In genomic region chr5:139402561-139403158, GRCh38 we compare ENCODE assay signal across 8 cellular contexts. TPM values are rescaled to one million over a fixed set of nuclear protein-coding genes. Genes with fewer than 3 reads are reported as not detected.
DNase-seq lines count a peak whose midpoint lies in the region; ATAC-seq lines count a peak whose summit lies in the region.

No MANE protein-coding gene starts in this region.

- H3K4me1 Mint-ChIP-seq in activated naive CD8-positive, alpha-beta T cell treated with anti-CD3 and anti-CD28 coated beads for 36 hours, result peaks cover 39% of the 10 kb centered on the region

- H3K4me3 Mint-ChIP-seq in activated naive CD8-positive, alpha-beta T cell treated with anti-CD3 and anti-CD28 coated beads for 36 hours, result peak overlapping the region; percentile 93

- DNase-seq in EL (peak; percentile 43), lung microvascular endothelial cell (ENCODE audit: low read depth in 2 of 2) (peak; percentile 32 to 59), T-helper 9 cell (no peak), midbrain (lab: John Stamatoyannopoulos, UW) (no peak)
- no peak for DNase-seq in activated naive CD8-positive, alpha-beta T cell treated with anti-CD3 and anti-CD28 coated beads for 36 hours

- H3K27ac Mint-ChIP-seq in activated naive CD8-positive, alpha-beta T cell treated with anti-CD3 and anti-CD28 coated beads for 36 hours, result peak overlapping the region; percentile 100

- H3K36me3 ChIP-seq in KOPT-K1 (ENCODE audit: insufficient read depth, low read length), result no peaks in the 10 kb centered on the region

- no peaks in the 10 kb centered on the region for H3K27me3 Mint-ChIP-seq in activated naive CD8-positive, alpha-beta T cell treated with anti-CD3 and anti-CD28 coated beads for 36 hours

- H3K27ac ChIP-seq in KOPT-K1 (ENCODE audit: low read depth, low read length, poor library complexity, severe bottlenecking), result peak overlapping the region; percentile 72

- H3K9me3 ChIP-seq in KOPT-K1 (ENCODE audit: insufficient read depth, low read length, poor library complexity, severe bottlenecking), result no peaks in the 10 kb centered on the region

- ATAC-seq in HG03460 (IDR thresholded peaks at IDR 0.05; ENCODE audit: unreplicated experiment) (no peak), GM19467 (IDR thresholded peaks at IDR 0.05; ENCODE audit: unreplicated experiment) (no peak)

- H3K36me3 Mint-ChIP-seq in activated naive CD8-positive, alpha-beta T cell treated with anti-CD3 and anti-CD28 coated beads for 36 hours, result no peaks in the 10 kb centered on the region

- no peaks in the 10 kb centered on the region for H3K9me3 Mint-ChIP-seq in activated naive CD8-positive, alpha-beta T cell treated with anti-CD3 and anti-CD28 coated beads for 36 hours

RNA-seq across cellular contexts. Expression of gene SPATA24, which starts 1.2 kb away (rescaled TPM):
- 1 to 10 TPM; 2.2 to 4.0 TPM for total RNA-seq in activated naive CD8-positive, alpha-beta T cell treated with anti-CD3 and anti-CD28 coated beads for 36 hours
- 8.1 and 10.3 TPM in 2 replicates for total RNA-seq in lung microvascular endothelial cell

RNA-seq across cellular contexts. Expression of gene PROB1, which starts 7.8 kb away (rescaled TPM):
- 1 to 10 TPM; 5.5 to 6.2 TPM for total RNA-seq in activated naive CD8-positive, alpha-beta T cell treated with anti-CD3 and anti-CD28 coated beads for 36 hours
- total RNA-seq in lung microvascular endothelial cell, result 2.8 and 7.3 TPM in 2 replicates

RNA-seq across cellular contexts. Expression of gene MZB1, which starts 12.9 kb away (rescaled TPM):
- 10 to 100 TPM; 10.4 to 10.6 TPM for total RNA-seq in activated naive CD8-positive, alpha-beta T cell treated with anti-CD3 and anti-CD28 coated beads for 36 hours
- under 0.01 and 0.22 TPM in 2 replicates for total RNA-seq in lung microvascular endothelial cell

RNA-seq across cellular contexts. Expression of gene SLC23A1, which starts 19.6 kb away (rescaled TPM):
- not detected for total RNA-seq in activated naive CD8-positive, alpha-beta T cell treated with anti-CD3 and anti-CD28 coated beads for 36 hours
- total RNA-seq in lung microvascular endothelial cell, result not detected in 2 replicates

RNA-seq across cellular contexts. Expression of gene DNAJC18, which starts 36.7 kb away (rescaled TPM):
- total RNA-seq in activated naive CD8-positive, alpha-beta T cell treated with anti-CD3 and anti-CD28 coated beads for 36 hours, result 10 to 100 TPM; 20.5 to 21.8 TPM
- 6.3 and 6.5 TPM in 2 replicates for total RNA-seq in lung microvascular endothelial cell

Comparison
In these comparisons a context has a peak if more than half of its experiments do, and no peak if none do; other contexts are left out.
1. DNase-seq: peak in EL (single experiment) and lung microvascular endothelial cell (2 of 2); none in activated naive CD8-positive, alpha-beta T cell treated with anti-CD3 and anti-CD28 coated beads for 36 hours (single experiment), T-helper 9 cell (single experiment) and midbrain (single experiment).